ENCODE assay signal across 17 cellular contexts in the genomic region with DNA sequence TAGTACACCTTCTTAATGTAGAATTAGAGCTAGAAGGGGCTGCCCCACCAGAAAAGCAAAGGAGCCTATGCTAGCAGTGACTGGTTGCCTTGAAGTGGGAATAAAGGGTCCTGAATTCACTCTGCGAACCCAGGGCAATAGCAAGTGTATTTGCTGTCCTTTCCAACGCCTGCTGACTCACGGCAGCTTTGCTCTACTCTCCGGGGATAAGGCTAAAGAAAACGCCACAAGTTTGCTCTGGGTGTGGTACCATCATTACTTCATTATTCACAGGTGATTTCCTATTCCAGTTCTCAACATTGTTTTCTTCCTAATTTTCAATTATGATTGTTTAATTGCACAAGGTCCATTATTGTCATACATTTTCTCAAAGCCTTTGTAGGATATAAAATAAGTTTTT.
"Had no signal": no experiment of that assay in that cellular context is flagged by ENCODE, and none has a peak within 500 bp of the region (broad histone marks: within the 10 kb centered on the region; RNA-seq: fewer than 3 reads in every experiment).

No MANE protein-coding gene starts in this region.

- H3K27me3 ChIP-seq: left lung, testis, upper lobe of left lung had no signal

- FAIRE-seq: frontal cortex, kidney had no signal

- DNase-seq: activated CD4-positive, alpha-beta T cell treated with anti-CD3 and anti-CD28 coated beads for 1 hour; activated gamma-delta T cell; activated T-cell treated with anti-CD3 and anti-CD28 coated beads, Interleukin-2, amount 50 U/mL, for 72 hours; dermis blood vessel endothelial cell; effector memory CD8-positive, alpha-beta T cell; kidney; left lung; nephron progenitor cell; nucleus accumbens; posterior cingulate gyrus; right cardiac atrium; stimulated activated CD4-positive, alpha-beta T cell treated with anti-CD3 and anti-CD28 coated beads, Interleukin-15, amount 100 ng/mL, for 24 hours; stimulated activated CD4-positive, alpha-beta T cell treated with anti-CD3 and anti-CD28 coated beads, Interleukin-2, amount 100 ng/mL, for 48 hours; stimulated activated naive CD8-positive, alpha-beta T cell treated with anti-CD3 and anti-CD28 coated beads, Interleukin-15, amount 100 ng/mL, for 72 hours; testis had no signal

- H3K36me3 ChIP-seq: left lung, upper lobe of left lung had no signal

- H3K9me3 ChIP-seq: testis had no signal

- H3K27ac ChIP-seq: left lung, testis, upper lobe of left lung had no signal

- ATAC-seq: activated T-cell treated with anti-CD3 and anti-CD28 coated beads, Interleukin-2, amount 50 U/mL, for 72 hours; effector memory CD8-positive, alpha-beta T cell; stimulated activated naive CD8-positive, alpha-beta T cell treated with anti-CD3 and anti-CD28 coated beads, Interleukin-15, amount 100 ng/mL, for 72 hours had no signal

- H3K4me1 ChIP-seq: testis had no signal

- H3K4me3 ChIP-seq: left lung, testis, upper lobe of left lung had no signal
